In the genomic region with DNA sequence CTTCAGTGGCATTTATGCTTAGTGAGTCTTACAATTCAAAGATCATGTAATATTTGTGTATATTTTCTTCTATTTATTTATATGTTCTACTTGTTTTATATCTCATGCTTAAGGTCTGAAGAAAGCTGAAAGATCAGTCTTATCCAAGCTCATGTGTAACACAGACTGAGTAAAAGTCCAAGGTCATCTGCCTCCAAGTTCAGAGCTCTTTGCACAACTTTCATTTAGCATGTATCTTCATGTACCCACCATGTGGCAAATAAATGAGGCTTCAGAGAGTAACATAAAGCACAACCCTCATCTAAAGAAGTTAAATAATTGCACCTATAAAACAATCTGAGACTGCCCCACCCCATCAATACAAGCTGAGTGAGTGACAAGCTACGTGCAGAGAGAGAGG, we compare ENCODE assay signal across 3 cellular contexts.
TF ChIP-seq lines count a peak whose summit lies in the region.

No MANE protein-coding gene starts in this region.

TF ChIP-seq in WTC11, 78 proteins besides CTCF, POLR2A, EP300 and RAD21 (continues in another document):
- TF ChIP-seq, protein P1, sequence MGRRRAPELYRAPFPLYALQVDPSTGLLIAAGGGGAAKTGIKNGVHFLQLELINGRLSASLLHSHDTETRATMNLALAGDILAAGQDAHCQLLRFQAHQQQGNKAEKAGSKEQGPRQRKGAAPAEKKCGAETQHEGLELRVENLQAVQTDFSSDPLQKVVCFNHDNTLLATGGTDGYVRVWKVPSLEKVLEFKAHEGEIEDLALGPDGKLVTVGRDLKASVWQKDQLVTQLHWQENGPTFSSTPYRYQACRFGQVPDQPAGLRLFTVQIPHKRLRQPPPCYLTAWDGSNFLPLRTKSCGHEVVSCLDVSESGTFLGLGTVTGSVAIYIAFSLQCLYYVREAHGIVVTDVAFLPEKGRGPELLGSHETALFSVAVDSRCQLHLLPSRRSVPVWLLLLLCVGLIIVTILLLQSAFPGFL (CRISPR knock-in tag; IDR thresholded peaks at IDR 0.05; ENCODE audit: borderline replicate concordance) = no peak
- TF ChIP-seq ZNF219 (CRISPR knock-in tag; IDR thresholded peaks at IDR 0.05; ENCODE audit: borderline replicate concordance) (no peak), RORB (CRISPR knock-in tag; IDR thresholded peaks at IDR 0.05) (no peak), ATF6 (CRISPR knock-in tag; IDR thresholded peaks at IDR 0.05) (no peak)
- TF ChIP-seq, protein P2, sequence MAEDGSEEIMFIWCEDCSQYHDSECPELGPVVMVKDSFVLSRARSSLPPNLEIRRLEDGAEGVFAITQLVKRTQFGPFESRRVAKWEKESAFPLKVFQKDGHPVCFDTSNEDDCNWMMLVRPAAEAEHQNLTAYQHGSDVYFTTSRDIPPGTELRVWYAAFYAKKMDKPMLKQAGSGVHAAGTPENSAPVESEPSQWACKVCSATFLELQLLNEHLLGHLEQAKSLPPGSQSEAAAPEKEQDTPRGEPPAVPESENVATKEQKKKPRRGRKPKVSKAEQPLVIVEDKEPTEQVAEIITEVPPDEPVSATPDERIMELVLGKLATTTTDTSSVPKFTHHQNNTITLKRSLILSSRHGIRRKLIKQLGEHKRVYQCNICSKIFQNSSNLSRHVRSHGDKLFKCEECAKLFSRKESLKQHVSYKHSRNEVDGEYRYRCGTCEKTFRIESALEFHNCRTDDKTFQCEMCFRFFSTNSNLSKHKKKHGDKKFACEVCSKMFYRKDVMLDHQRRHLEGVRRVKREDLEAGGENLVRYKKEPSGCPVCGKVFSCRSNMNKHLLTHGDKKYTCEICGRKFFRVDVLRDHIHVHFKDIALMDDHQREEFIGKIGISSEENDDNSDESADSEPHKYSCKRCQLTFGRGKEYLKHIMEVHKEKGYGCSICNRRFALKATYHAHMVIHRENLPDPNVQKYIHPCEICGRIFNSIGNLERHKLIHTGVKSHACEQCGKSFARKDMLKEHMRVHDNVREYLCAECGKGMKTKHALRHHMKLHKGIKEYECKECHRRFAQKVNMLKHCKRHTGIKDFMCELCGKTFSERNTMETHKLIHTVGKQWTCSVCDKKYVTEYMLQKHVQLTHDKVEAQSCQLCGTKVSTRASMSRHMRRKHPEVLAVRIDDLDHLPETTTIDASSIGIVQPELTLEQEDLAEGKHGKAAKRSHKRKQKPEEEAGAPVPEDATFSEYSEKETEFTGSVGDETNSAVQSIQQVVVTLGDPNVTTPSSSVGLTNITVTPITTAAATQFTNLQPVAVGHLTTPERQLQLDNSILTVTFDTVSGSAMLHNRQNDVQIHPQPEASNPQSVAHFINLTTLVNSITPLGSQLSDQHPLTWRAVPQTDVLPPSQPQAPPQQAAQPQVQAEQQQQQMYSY (CRISPR knock-in tag; IDR thresholded peaks at IDR 0.05) = no peak

TF ChIP-seq in H1, 55 proteins besides CTCF, POLR2A, EP300 and RAD21:
- TF ChIP-seq BCL11A (IDR thresholded peaks at IDR 0.05; ENCODE audit: low read depth in 2 of 2, low read length in 2 of 2) (no peak), CEBPB (IDR thresholded peaks at IDR 0.05; ENCODE audit: low read depth, low read length) (no peak), RBBP5 (IDR thresholded peaks at IDR 0.05; ENCODE audit: borderline replicate concordance, low read depth, low read length) (no peak), POU5F1 (IDR thresholded peaks at IDR 0.05; ENCODE audit: low read depth, low read length) (no peak), ZNF274 (IDR thresholded peaks at IDR 0.05; ENCODE audit: borderline replicate concordance, extremely low read depth, low read length) (no peak), EGR1 (IDR thresholded peaks at IDR 0.05; ENCODE audit: borderline replicate concordance, low read depth, low read length) (no peak), KDM4A (IDR thresholded peaks at IDR 0.05; ENCODE audit: low read depth, low read length, severe bottlenecking) (no peak), RNF2 (IDR thresholded peaks at IDR 0.05; ENCODE audit: borderline replicate concordance, low read depth, low read length, missing control alignments, poor library complexity, severe bottlenecking) (no peak)
- TF ChIP-seq, protein P3, sequence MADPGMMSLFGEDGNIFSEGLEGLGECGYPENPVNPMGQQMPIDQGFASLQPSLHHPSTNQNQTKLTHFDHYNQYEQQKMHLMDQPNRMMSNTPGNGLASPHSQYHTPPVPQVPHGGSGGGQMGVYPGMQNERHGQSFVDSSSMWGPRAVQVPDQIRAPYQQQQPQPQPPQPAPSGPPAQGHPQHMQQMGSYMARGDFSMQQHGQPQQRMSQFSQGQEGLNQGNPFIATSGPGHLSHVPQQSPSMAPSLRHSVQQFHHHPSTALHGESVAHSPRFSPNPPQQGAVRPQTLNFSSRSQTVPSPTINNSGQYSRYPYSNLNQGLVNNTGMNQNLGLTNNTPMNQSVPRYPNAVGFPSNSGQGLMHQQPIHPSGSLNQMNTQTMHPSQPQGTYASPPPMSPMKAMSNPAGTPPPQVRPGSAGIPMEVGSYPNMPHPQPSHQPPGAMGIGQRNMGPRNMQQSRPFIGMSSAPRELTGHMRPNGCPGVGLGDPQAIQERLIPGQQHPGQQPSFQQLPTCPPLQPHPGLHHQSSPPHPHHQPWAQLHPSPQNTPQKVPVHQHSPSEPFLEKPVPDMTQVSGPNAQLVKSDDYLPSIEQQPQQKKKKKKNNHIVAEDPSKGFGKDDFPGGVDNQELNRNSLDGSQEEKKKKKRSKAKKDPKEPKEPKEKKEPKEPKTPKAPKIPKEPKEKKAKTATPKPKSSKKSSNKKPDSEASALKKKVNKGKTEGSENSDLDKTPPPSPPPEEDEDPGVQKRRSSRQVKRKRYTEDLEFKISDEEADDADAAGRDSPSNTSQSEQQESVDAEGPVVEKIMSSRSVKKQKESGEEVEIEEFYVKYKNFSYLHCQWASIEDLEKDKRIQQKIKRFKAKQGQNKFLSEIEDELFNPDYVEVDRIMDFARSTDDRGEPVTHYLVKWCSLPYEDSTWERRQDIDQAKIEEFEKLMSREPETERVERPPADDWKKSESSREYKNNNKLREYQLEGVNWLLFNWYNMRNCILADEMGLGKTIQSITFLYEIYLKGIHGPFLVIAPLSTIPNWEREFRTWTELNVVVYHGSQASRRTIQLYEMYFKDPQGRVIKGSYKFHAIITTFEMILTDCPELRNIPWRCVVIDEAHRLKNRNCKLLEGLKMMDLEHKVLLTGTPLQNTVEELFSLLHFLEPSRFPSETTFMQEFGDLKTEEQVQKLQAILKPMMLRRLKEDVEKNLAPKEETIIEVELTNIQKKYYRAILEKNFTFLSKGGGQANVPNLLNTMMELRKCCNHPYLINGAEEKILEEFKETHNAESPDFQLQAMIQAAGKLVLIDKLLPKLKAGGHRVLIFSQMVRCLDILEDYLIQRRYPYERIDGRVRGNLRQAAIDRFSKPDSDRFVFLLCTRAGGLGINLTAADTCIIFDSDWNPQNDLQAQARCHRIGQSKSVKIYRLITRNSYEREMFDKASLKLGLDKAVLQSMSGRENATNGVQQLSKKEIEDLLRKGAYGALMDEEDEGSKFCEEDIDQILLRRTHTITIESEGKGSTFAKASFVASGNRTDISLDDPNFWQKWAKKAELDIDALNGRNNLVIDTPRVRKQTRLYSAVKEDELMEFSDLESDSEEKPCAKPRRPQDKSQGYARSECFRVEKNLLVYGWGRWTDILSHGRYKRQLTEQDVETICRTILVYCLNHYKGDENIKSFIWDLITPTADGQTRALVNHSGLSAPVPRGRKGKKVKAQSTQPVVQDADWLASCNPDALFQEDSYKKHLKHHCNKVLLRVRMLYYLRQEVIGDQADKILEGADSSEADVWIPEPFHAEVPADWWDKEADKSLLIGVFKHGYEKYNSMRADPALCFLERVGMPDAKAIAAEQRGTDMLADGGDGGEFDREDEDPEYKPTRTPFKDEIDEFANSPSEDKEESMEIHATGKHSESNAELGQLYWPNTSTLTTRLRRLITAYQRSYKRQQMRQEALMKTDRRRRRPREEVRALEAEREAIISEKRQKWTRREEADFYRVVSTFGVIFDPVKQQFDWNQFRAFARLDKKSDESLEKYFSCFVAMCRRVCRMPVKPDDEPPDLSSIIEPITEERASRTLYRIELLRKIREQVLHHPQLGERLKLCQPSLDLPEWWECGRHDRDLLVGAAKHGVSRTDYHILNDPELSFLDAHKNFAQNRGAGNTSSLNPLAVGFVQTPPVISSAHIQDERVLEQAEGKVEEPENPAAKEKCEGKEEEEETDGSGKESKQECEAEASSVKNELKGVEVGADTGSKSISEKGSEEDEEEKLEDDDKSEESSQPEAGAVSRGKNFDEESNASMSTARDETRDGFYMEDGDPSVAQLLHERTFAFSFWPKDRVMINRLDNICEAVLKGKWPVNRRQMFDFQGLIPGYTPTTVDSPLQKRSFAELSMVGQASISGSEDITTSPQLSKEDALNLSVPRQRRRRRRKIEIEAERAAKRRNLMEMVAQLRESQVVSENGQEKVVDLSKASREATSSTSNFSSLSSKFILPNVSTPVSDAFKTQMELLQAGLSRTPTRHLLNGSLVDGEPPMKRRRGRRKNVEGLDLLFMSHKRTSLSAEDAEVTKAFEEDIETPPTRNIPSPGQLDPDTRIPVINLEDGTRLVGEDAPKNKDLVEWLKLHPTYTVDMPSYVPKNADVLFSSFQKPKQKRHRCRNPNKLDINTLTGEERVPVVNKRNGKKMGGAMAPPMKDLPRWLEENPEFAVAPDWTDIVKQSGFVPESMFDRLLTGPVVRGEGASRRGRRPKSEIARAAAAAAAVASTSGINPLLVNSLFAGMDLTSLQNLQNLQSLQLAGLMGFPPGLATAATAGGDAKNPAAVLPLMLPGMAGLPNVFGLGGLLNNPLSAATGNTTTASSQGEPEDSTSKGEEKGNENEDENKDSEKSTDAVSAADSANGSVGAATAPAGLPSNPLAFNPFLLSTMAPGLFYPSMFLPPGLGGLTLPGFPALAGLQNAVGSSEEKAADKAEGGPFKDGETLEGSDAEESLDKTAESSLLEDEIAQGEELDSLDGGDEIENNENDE (IDR thresholded peaks at IDR 0.05; ENCODE audit: insufficient replicate concordance, low read length) = no peak

TF ChIP-seq in HepG2, 621 proteins besides CTCF, POLR2A, EP300 and RAD21:
- TF ChIP-seq HNF4A (CRISPR knock-in tag; IDR thresholded peaks at IDR 0.05) = peak; percentile 51
- TF ChIP-seq GATAD2A (CRISPR knock-in tag; IDR thresholded peaks at IDR 0.05) = 0 out of 2 replicates have a peak, but pooled peaks have one; percentile 12
- peak; percentile 25; the same call in 1 of the 2 replicates for TF ChIP-seq CEBPB (IDR thresholded peaks at IDR 0.05; ENCODE audit: borderline replicate concordance, low read depth, low read length)
- no peak for TF ChIP-seq ZNF296 (CRISPR knock-in tag; conservative IDR thresholded peaks at IDR 0.05)
